In the genomic region with DNA sequence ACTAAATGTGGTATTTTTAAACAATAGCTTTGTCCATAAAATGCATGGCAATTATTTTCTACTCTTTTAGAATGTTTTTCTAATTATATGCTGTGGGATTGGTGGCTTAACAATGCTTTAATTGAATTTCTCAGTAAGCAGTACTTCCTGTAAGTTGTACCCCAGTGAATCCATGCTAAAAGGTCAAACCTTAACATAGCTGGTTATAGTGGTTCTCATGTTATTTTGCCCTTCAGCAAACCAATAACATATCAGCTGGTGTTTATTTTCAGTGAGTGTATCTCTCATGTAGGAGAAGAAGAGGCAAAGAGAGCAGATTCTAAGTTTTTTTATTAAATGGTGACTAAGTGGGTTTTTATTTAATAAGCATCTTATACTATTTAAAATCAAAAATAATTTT, we compare ENCODE assay signal across 27 cellular contexts. TPM values are rescaled to one million over a fixed set of nuclear protein-coding genes. Genes with fewer than 3 reads are reported as not detected.
"Had no signal": no experiment of that assay in that cellular context is flagged by ENCODE, and none has a peak within 500 bp of the region (broad histone marks: within the 10 kb centered on the region; RNA-seq: fewer than 3 reads in every experiment).

No MANE protein-coding gene starts in this region.

- H3K27ac ChIP-seq: colonic mucosa, coronary artery, dorsolateral prefrontal cortex, epithelial cell of prostate, esophagus muscularis mucosa, esophagus squamous epithelium, foreskin keratinocyte, gastrocnemius medialis, gastroesophageal sphincter, heart left ventricle, heart right ventricle had no signal

- H3K4me1 Mint-ChIP-seq: endodermal cell had no signal

- H3K27me3 ChIP-seq: colonic mucosa, esophagus muscularis mucosa, esophagus squamous epithelium, gastrocnemius medialis, gastroesophageal sphincter, heart left ventricle, heart right ventricle had no signal

- H3K36me3 ChIP-seq: colonic mucosa, esophagus muscularis mucosa, esophagus squamous epithelium, gastrocnemius medialis, gastroesophageal sphincter, heart left ventricle, heart right ventricle had no signal

- H3K4me3 ChIP-seq: colonic mucosa, coronary artery, dorsolateral prefrontal cortex, esophagus muscularis mucosa, esophagus squamous epithelium, gastrocnemius medialis, gastroesophageal sphincter, heart left ventricle, heart right ventricle had no signal

- H3K27ac Mint-ChIP-seq: dendritic cell treated with granulocyte-macrophage colony-stimulating factor and Interleukin-4, amounts not matched to agents 40 ng/mL and 50 ng/mL, for 4 days; effector memory CD8-positive, alpha-beta T cell; endodermal cell had no signal

- H3K9me3 Mint-ChIP-seq: dendritic cell treated with granulocyte-macrophage colony-stimulating factor and Interleukin-4, amounts not matched to agents 40 ng/mL and 50 ng/mL, for 4 days; endodermal cell had no signal

- H3K4me3 Mint-ChIP-seq: dendritic cell treated with granulocyte-macrophage colony-stimulating factor and Interleukin-4, amounts not matched to agents 40 ng/mL and 50 ng/mL, for 4 days; effector memory CD8-positive, alpha-beta T cell; endodermal cell had no signal

- H3K9me3 ChIP-seq: colonic mucosa, esophagus muscularis mucosa, esophagus squamous epithelium, gastrocnemius medialis, gastroesophageal sphincter, heart left ventricle, heart right ventricle had no signal

- H3K27me3 Mint-ChIP-seq: dendritic cell treated with granulocyte-macrophage colony-stimulating factor and Interleukin-4, amounts not matched to agents 40 ng/mL and 50 ng/mL, for 4 days; effector memory CD8-positive, alpha-beta T cell had no signal

- DNase-seq: colonic mucosa; cortex of kidney; dermis blood vessel endothelial cell; dorsolateral prefrontal cortex; effector CD4-positive, alpha-beta T cell; effector CD8-positive, alpha-beta T cell; effector memory CD4-positive, alpha-beta T cell; effector memory CD8-positive, alpha-beta T cell; endodermal cell; erythroblast; esophagus squamous epithelium; foreskin fibroblast; foreskin keratinocyte; gastrocnemius medialis; glutamatergic neuron; head of caudate nucleus; heart left ventricle; heart right ventricle had no signal

- ATAC-seq: effector memory CD8-positive, alpha-beta T cell; esophagus mucosa; foreskin keratinocyte; gastrocnemius medialis; gastroesophageal sphincter; heart left ventricle; heart right ventricle had no signal

- H3K4me1 ChIP-seq: colonic mucosa, foreskin keratinocyte, gastrocnemius medialis, heart left ventricle, heart right ventricle had no signal

RNA-seq across cellular contexts. Expression of gene BTC, which starts 41.5 kb away (rescaled TPM):
- total RNA-seq: dermis microvascular lymphatic vessel endothelial cell, endothelial cell of umbilical vein, frontal cortex had no signal
